26 cellular contexts compared by ENCODE assay signal in the genomic region with DNA sequence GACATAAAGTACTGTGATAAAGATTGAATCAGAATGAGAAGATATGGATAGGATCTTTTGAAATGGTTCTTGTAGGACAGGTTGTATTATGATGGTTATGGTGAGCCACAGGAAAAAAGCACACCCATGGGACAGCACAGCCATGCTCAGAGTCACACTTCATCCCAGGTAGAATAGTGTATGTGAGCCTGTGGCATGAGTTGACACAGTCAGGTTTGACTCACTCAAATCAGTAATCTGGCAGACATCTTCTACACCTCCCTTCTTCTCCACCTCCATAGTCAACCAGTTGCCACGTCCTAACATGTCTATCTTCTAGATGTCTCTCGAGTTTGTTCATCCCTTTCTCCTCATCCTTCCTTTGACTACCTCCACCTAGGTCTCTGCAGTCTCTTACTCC.
"Had no signal": no experiment of that assay in that cellular context is flagged by ENCODE, and none has a peak within 500 bp of the region (broad histone marks: within the 10 kb centered on the region; RNA-seq: fewer than 3 reads in every experiment).

No MANE protein-coding gene starts in this region.

- H3K27ac ChIP-seq: left ventricle myocardium inferior, neural progenitor cell, neutrophil, ovary, right atrium auricular region, right lobe of liver, stomach, testis, thyroid gland, transverse colon, upper lobe of right lung had no signal

- DNase-seq: hippocampal formation; immature natural killer cell; left ventricle myocardium inferior; naive B cell; natural killer cell; nephron progenitor cell; ovary; right lobe of liver; stimulated activated CD4-positive, alpha-beta T cell treated with anti-CD3 and anti-CD28 coated beads, Interleukin-1b, Interleukin-23, amount 100 ng/mL, for 48 hours; stimulated activated CD4-positive, alpha-beta T cell treated with anti-CD3 and anti-CD28 coated beads, Interleukin-2, amount 100 ng/mL, for 48 hours; stimulated activated CD4-positive, alpha-beta T cell treated with anti-CD3 and anti-CD28 coated beads, Interleukin-4, amount 100 ng/mL, for 4 hours; stimulated activated CD8-positive, alpha-beta memory T cell treated with anti-CD3 and anti-CD28 coated beads, Interleukin-4, amount 100 ng/mL, for 48 hours; stimulated activated naive B cell treated with anti-CD40 and anti-IgM and Interleukin-4, amounts not matched to agents 10 μg/mL and 1 μg/mL and 100 μg/mL, for 72 hours; stimulated activated naive CD8-positive, alpha-beta T cell treated with anti-CD3 and anti-CD28 coated beads, Interleukin-15, Interleukin-2, amounts not matched to agents 100 U/mL and 50 U/mL, for 24 hours; stomach; testis; thyroid gland; transverse colon; upper lobe of right lung had no signal

- FAIRE-seq: islet of Langerhans, urothelium cell line had no signal

- H3K36me3 ChIP-seq: left ventricle myocardium inferior, neural progenitor cell, neutrophil, ovary, right atrium auricular region, right lobe of liver, stomach, thyroid gland, transverse colon, upper lobe of right lung had no signal

- H2AFZ ChIP-seq: neural progenitor cell had no signal

- ATAC-seq: natural killer cell; right lobe of liver; stimulated activated naive B cell treated with anti-CD40 and anti-IgM and Interleukin-4, amounts not matched to agents 10 μg/mL and 1 μg/mL and 100 μg/mL, for 72 hours; stimulated activated naive CD8-positive, alpha-beta T cell treated with anti-CD3 and anti-CD28 coated beads, Interleukin-15, Interleukin-2, amounts not matched to agents 100 U/mL and 50 U/mL, for 24 hours; upper lobe of right lung had no signal

- H3K4me2 ChIP-seq: neural progenitor cell, smooth muscle cell had no signal

- H3K27me3 ChIP-seq: neural progenitor cell, neutrophil, ovary, right atrium auricular region, right lobe of liver, stomach, testis, thyroid gland, transverse colon, upper lobe of right lung had no signal

- H3K9ac ChIP-seq: neural progenitor cell had no signal

- H3K4me3 ChIP-seq: left ventricle myocardium inferior, lung, neural progenitor cell, ovary, right atrium auricular region, right lobe of liver, smooth muscle cell, stomach, testis, thyroid gland, transverse colon, upper lobe of right lung had no signal

- H3K9me3 ChIP-seq: left ventricle myocardium inferior, neutrophil, ovary, right atrium auricular region, right lobe of liver, stomach, testis, thyroid gland, transverse colon, upper lobe of right lung had no signal
